ENCODE assay signal across 1 cellular context in genomic region chr1:157521056-157521455, GRCh38.
TF ChIP-seq lines count a peak whose summit lies in the region.

No MANE protein-coding gene starts in this region.

TF ChIP-seq in GM23338, 12 proteins besides CTCF, POLR2A, EP300 and RAD21 (continued from another document):
- no peak for TF ChIP-seq REST (IDR thresholded peaks at IDR 0.05; ENCODE audit: unreplicated experiment)
